8 cellular contexts compared by ENCODE assay signal in the genomic region with DNA sequence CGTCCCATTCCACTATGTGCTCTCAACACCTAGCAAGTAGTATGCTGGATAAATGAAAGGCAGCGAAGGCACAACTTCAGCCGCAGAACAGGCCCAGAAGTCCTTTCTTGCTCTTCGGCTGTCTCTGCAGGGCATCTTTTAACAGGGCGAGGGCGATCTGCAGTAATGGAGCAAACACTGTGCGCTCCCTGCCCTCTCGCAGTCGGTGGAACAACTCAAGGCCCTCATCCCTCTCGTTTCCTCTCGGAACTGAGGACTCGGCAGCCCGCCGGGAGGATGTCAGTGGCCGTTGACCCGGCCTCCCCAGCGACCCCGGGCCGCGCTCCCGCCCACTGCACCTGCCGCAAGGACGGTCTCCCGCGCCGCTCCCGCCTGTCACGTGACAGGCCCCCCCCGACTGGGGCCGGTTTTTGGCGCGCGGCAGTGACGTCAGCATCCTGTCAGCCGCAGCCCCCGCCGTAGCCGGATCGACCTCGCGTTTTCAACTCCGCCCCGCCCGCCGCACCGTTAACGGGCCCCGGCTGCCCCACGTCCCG. TPM values are rescaled to one million over a fixed set of nuclear protein-coding genes. Genes with fewer than 3 reads are reported as not detected.
DNase-seq lines count a peak whose midpoint lies in the region; ATAC-seq and TF ChIP-seq lines count a peak whose summit lies in the region.

No MANE protein-coding gene starts in this region.

- DNase-seq in GM10266 (ENCODE audit: extremely low spot score) = peak; percentile 92
- peak; percentile 22 to 71 for DNase-seq in NCI-H446 (lab: John Stamatoyannopoulos, UW)
- DNase-seq in activated CD4-positive, alpha-beta T cell treated with anti-CD3 and anti-CD28 coated beads for 24 hours (ENCODE audit: low read depth in 2 of 2) = peak; percentile 83 to 88
- DNase-seq in chondrocyte (ENCODE audit: low spot score) = no peak
- DNase-seq in kidney tubule cell (ENCODE audit: low spot score) = peak; percentile 89
- DNase-seq in stimulated activated CD4-positive, alpha-beta T cell treated with anti-CD3 and anti-CD28 coated beads, Interleukin-15, amount 100 ng/mL, for 48 hours (ENCODE audit: low read depth in 2 of 2) = peak; percentile 81 to 86

- H3K9me3 Mint-ChIP-seq in chondrocyte (ENCODE audit: low read depth) = no peaks in the 10 kb centered on the region

- peak overlapping the region; percentile 86 for H3K4me3 Mint-ChIP-seq in chondrocyte (ENCODE audit: unreplicated experiment)

- no peaks in the 10 kb centered on the region for H3K27me3 Mint-ChIP-seq in chondrocyte (ENCODE audit: low read depth)

- ATAC-seq in HG03025 (IDR thresholded peaks at IDR 0.05; ENCODE audit: low FRiP score, unreplicated experiment) (peak; percentile 22), GM21390 (IDR thresholded peaks at IDR 0.05; ENCODE audit: unreplicated experiment) (no peak)

- H3K36me3 Mint-ChIP-seq in chondrocyte (ENCODE audit: low read depth) = no peaks in the 10 kb centered on the region

- H3K27ac Mint-ChIP-seq in chondrocyte (ENCODE audit: unreplicated experiment) = peak overlapping the region; percentile 89

- peaks cover 28% of the 10 kb centered on the region for H3K4me1 Mint-ChIP-seq in chondrocyte (ENCODE audit: low read depth)

- TF ChIP-seq CTCF in GM10266 (IDR thresholded peaks at IDR 0.05; ENCODE audit: control insufficient read depth, insufficient read depth, low read depth, missing control alignments) (no peak), chondrocyte (IDR thresholded peaks at IDR 0.05) (peak; percentile 63)

RNA-seq across cellular contexts. Expression of a gene that starts 1.1 kb away (rescaled TPM):
- total RNA-seq in chondrocyte = 1.5 to 7.9 TPM (median 1.7 TPM) in 3 replicates

RNA-seq across cellular contexts. Expression of a gene that starts 32.9 kb away (rescaled TPM):
- total RNA-seq in chondrocyte = 19.3 to 28.9 TPM (median 26.2 TPM) in 3 replicates

RNA-seq across cellular contexts. Expression of a gene that starts 33.6 kb away (rescaled TPM):
- total RNA-seq in chondrocyte = 10.3 to 14.2 TPM (median 13.0 TPM) in 3 replicates
